In genomic region chr5:179612577-179613459, GRCh38 we compare ENCODE assay signal across 1 cellular context.
TF ChIP-seq lines count a peak whose summit lies in the region.

No MANE protein-coding gene starts in this region.

TF ChIP-seq in K562, 482 proteins besides CTCF, POLR2A, EP300 and RAD21 (continued from another document and continues in another):
- TF ChIP-seq ZNF395 (CRISPR knock-in tag; IDR thresholded peaks at IDR 0.05), result 0 out of 2 replicates have a peak, but pooled peaks have one; percentile 31
- TF ChIP-seq ZKSCAN1 (IDR thresholded peaks at IDR 0.05; ENCODE audit: low read depth, low read length), result no peak
- no peak for TF ChIP-seq TCF7L2 (IDR thresholded peaks at IDR 0.05; ENCODE audit: low read depth, low read length)
- TF ChIP-seq TBL1XR1 (IDR thresholded peaks at IDR 0.05; ENCODE audit: low read length in 2 of 2), result peak in 1 of 2 experiments; percentile 58; a peak in 1 of 4 replicates
- TF ChIP-seq DPF2 (IDR thresholded peaks at IDR 0.05), result peak; percentile 86
- TF ChIP-seq HNRNPK (IDR thresholded peaks at IDR 0.05; ENCODE audit: low read depth, low read length, poor library complexity, severe bottlenecking), result no peak
- TF ChIP-seq ZFP36 (IDR thresholded peaks at IDR 0.05; ENCODE audit: low read depth, low read length, partially characterized antibody), result no peak
- TF ChIP-seq ZBTB49 (CRISPR knock-in tag; IDR thresholded peaks at IDR 0.05; ENCODE audit: borderline replicate concordance), result no peak
- no peak for TF ChIP-seq GABPB2 (CRISPR knock-in tag; conservative IDR thresholded peaks at IDR 0.05)
- TF ChIP-seq ETV6 (IDR thresholded peaks at IDR 0.05; ENCODE audit: borderline replicate concordance in 1 of 2, low read depth in 2 of 2, low read length in 1 of 2), result no peak
- no peak for TF ChIP-seq ETV6 (CRISPR knock-in tag; IDR thresholded peaks at IDR 0.05; ENCODE audit: borderline replicate concordance)
- TF ChIP-seq IRF9 (tag; IDR thresholded peaks at IDR 0.05), result no peak
- no peak for TF ChIP-seq KDM4B (IDR thresholded peaks at IDR 0.05; ENCODE audit: borderline replicate concordance in 2 of 2, low read depth in 1 of 2)
- TF ChIP-seq LEF1 (IDR thresholded peaks at IDR 0.05), result no peak
- TF ChIP-seq ZNF764 (CRISPR knock-in tag; IDR thresholded peaks at IDR 0.05; ENCODE audit: low read depth), result no peak
- TF ChIP-seq CGGBP1 (CRISPR knock-in tag; IDR thresholded peaks at IDR 0.05), result no peak
- no peak for TF ChIP-seq GTF3C2 (IDR thresholded peaks at IDR 0.05; ENCODE audit: borderline replicate concordance, extremely low read depth, insufficient read length)
- TF ChIP-seq TAF7 (tag; IDR thresholded peaks at IDR 0.05), result no peak
- TF ChIP-seq ZBTB40 (IDR thresholded peaks at IDR 0.05), result no peak
- TF ChIP-seq ZBTB40 (CRISPR knock-in tag; IDR thresholded peaks at IDR 0.05), result no peak
- TF ChIP-seq NCOA2 (IDR thresholded peaks at IDR 0.05; ENCODE audit: partially characterized antibody in 2 of 2), result no peak
- TF ChIP-seq CBX8 (IDR thresholded peaks at IDR 0.05; ENCODE audit: borderline replicate concordance, extremely low read depth, low read depth, low read length, poor library complexity, severe bottlenecking), result no peak
- TF ChIP-seq PRDM10 (IDR thresholded peaks at IDR 0.05; ENCODE audit: partially characterized antibody), result peak; percentile 36
- TF ChIP-seq NFIC (IDR thresholded peaks at IDR 0.05), result peak; percentile 78
- no peak for TF ChIP-seq ZNF197 (CRISPR knock-in tag; IDR thresholded peaks at IDR 0.05; ENCODE audit: low read depth)
- TF ChIP-seq C11orf30 (IDR thresholded peaks at IDR 0.05; ENCODE audit: low read depth), result no peak
- no peak for TF ChIP-seq ZNF583 (CRISPR knock-in tag; IDR thresholded peaks at IDR 0.05)
- TF ChIP-seq CXXC5 (CRISPR knock-in tag; IDR thresholded peaks at IDR 0.05), result peak; percentile 66
- no peak for TF ChIP-seq ZNF217 (CRISPR knock-in tag; IDR thresholded peaks at IDR 0.05)
- TF ChIP-seq CCAR2 (IDR thresholded peaks at IDR 0.05; ENCODE audit: low read depth, low read length), result no peak
- TF ChIP-seq STAT5B (CRISPR knock-in tag; IDR thresholded peaks at IDR 0.05), result no peak
- no peak for TF ChIP-seq THRA (IDR thresholded peaks at IDR 0.05)
- TF ChIP-seq ZBTB7A (IDR thresholded peaks at IDR 0.05; ENCODE audit: borderline replicate concordance, control insufficient read depth, low read depth, low read length), result no peak; the same call in 1 of the 2 replicates
- TF ChIP-seq TGIF2 (CRISPR knock-in tag; IDR thresholded peaks at IDR 0.05), result no peak
- TF ChIP-seq TCF7 (IDR thresholded peaks at IDR 0.05; ENCODE audit: borderline replicate concordance), result no peak
- no peak for TF ChIP-seq RBM14 (IDR thresholded peaks at IDR 0.05; ENCODE audit: borderline replicate concordance, insufficient read depth, low read depth, low read length)
- no peak for TF ChIP-seq ZNF584 (CRISPR knock-in tag; IDR thresholded peaks at IDR 0.05; ENCODE audit: low read depth)
